In genomic region chr2:102110596-102111334, GRCh38 we compare ENCODE assay signal across 21 cellular contexts. TPM values are rescaled to one million over a fixed set of nuclear protein-coding genes. Genes with fewer than 3 reads are reported as not detected.
DNase-seq lines count a peak whose midpoint lies in the region; ATAC-seq and TF ChIP-seq lines count a peak whose summit lies in the region.
"Had no signal": no experiment of that assay in that cellular context is flagged by ENCODE, and none has a peak within 500 bp of the region (broad histone marks: within the 10 kb centered on the region; RNA-seq: fewer than 3 reads in every experiment).

No MANE protein-coding gene starts in this region.

- no peaks in the 10 kb centered on the region for H3K36me3 Mint-ChIP-seq in activated CD8-positive, alpha-beta T cell treated with anti-CD3 and anti-CD28 coated beads for 36 hours (ENCODE audit: low read depth)
- H3K36me3 Mint-ChIP-seq in activated CD8-positive, alpha-beta T cell treated with anti-CD3 and anti-CD28 coated beads, Interleukin-2, amount 10 ng/mL, durations not matched to agents 7 days and 5 days (ENCODE audit: low read depth) = no peaks in the 10 kb centered on the region
- H3K36me3 Mint-ChIP-seq in immature natural killer cell = no peaks in the 10 kb centered on the region
- H3K36me3 Mint-ChIP-seq: memory B cell had no signal

- TF ChIP-seq CTCF in activated CD8-positive, alpha-beta T cell treated with anti-CD3 and anti-CD28 coated beads for 36 hours (IDR thresholded peaks at IDR 0.05) = no peak
- TF ChIP-seq CTCF in VCaP (conservative IDR thresholded peaks at IDR 0.05) (no peak), liver (IDR thresholded peaks at IDR 0.05; ENCODE audit: low read depth, low read length, missing input control) (no peak)

- intact Hi-C loops in activated CD8-positive, alpha-beta T cell treated with anti-CD3 and anti-CD28 coated beads for 36 hours (cut with micrococcal nuclease) = no loop called here

- peaks cover 8 to 65% (median 55%) of the 10 kb centered on the region in 4 donors for H3K4me1 ChIP-seq in liver (ENCODE audit: control insufficient read depth in 4 of 4, insufficient read depth in 4 of 4, low read length in 3 of 4)

- 42% methylated on average over 13 of the region's 13 CpGs for WGBS in liver

- POLR2A ChIA-PET in activated CD8-positive, alpha-beta T cell treated with anti-CD3 and anti-CD28 coated beads for 36 hours (lab: Charles Lee) = interaction anchor here (0.6 to 1.0 kb wide), 4 partner anchors 10 to 343 kb away, joined by 3 read pairs; no protein-coding TSS in a partner anchor
- POLR2A ChIA-PET in activated CD8-positive, alpha-beta T cell treated with anti-CD3 and anti-CD28 coated beads, Interleukin-2, amount 10 ng/mL, durations not matched to agents 7 days and 5 days (lab: Charles Lee) = no interaction called here

- DNase-seq in activated CD8-positive, alpha-beta T cell treated with anti-CD3 and anti-CD28 coated beads for 36 hours = peak; percentile 23
- no peak for DNase-seq in activated CD8-positive, alpha-beta T cell treated with anti-CD3 and anti-CD28 coated beads, Interleukin-2, amount 10 ng/mL, durations not matched to agents 7 days and 5 days
- DNase-seq in stimulated activated naive CD8-positive, alpha-beta T cell treated with anti-CD3 and anti-CD28 coated beads, Interleukin-15, amount 100 ng/mL, for 72 hours = peak; percentile 8 to 44
- DNase-seq in putamen (ENCODE audit: low spot score) (no peak), immature natural killer cell (no peak)
- DNase-seq: amygdala; CD4-positive, alpha-beta T cell; EL; NCI-H187 treated with DMSO at 0.1 percent for 48 hours; NCI-H526 treated with DMSO at 0.1 percent for 48 hours; sigmoid colon; stimulated activated CD4-positive, alpha-beta T cell treated with anti-CD3 and anti-CD28 coated beads, Interleukin-4, amount 100 ng/mL, for 24 hours; transverse colon had no signal

- H3K9me3 Mint-ChIP-seq in activated CD8-positive, alpha-beta T cell treated with anti-CD3 and anti-CD28 coated beads for 36 hours = no peaks in the 10 kb centered on the region
- no peaks in the 10 kb centered on the region for H3K9me3 Mint-ChIP-seq in activated CD8-positive, alpha-beta T cell treated with anti-CD3 and anti-CD28 coated beads, Interleukin-2, amount 10 ng/mL, durations not matched to agents 7 days and 5 days (ENCODE audit: insufficient read depth)
- peaks cover 9 to 18% of the 10 kb centered on the region in 2 donors for H3K9me3 Mint-ChIP-seq in stimulated activated naive CD8-positive, alpha-beta T cell treated with anti-CD3 and anti-CD28 coated beads, Interleukin-15, amount 100 ng/mL, for 72 hours
- H3K9me3 Mint-ChIP-seq in immature natural killer cell = no peaks in the 10 kb centered on the region
- H3K9me3 Mint-ChIP-seq: CD4-positive, alpha-beta T cell; memory B cell had no signal

- H3K27ac Mint-ChIP-seq in activated CD8-positive, alpha-beta T cell treated with anti-CD3 and anti-CD28 coated beads for 36 hours = no peak overlapping the region
- no peak overlapping the region for H3K27ac Mint-ChIP-seq in activated CD8-positive, alpha-beta T cell treated with anti-CD3 and anti-CD28 coated beads, Interleukin-2, amount 10 ng/mL, durations not matched to agents 7 days and 5 days
- H3K27ac Mint-ChIP-seq in stimulated activated naive CD8-positive, alpha-beta T cell treated with anti-CD3 and anti-CD28 coated beads, Interleukin-15, amount 100 ng/mL, for 72 hours = no peak overlapping the region
- no peak overlapping the region for H3K27ac Mint-ChIP-seq in immature natural killer cell
- H3K27ac Mint-ChIP-seq: CD4-positive, alpha-beta T cell; memory B cell had no signal

- ATAC-seq in activated CD8-positive, alpha-beta T cell treated with anti-CD3 and anti-CD28 coated beads for 36 hours = peak; percentile 57
- ATAC-seq in activated CD8-positive, alpha-beta T cell treated with anti-CD3 and anti-CD28 coated beads, Interleukin-2, amount 10 ng/mL, durations not matched to agents 7 days and 5 days = no peak
- peak; percentile 88 for ATAC-seq in stimulated activated naive CD8-positive, alpha-beta T cell treated with anti-CD3 and anti-CD28 coated beads, Interleukin-15, amount 100 ng/mL, for 72 hours
- no peak for ATAC-seq in GM21786 (IDR thresholded peaks at IDR 0.05; ENCODE audit: unreplicated experiment)
- ATAC-seq: A549, Panc1 had no signal

- CTCF ChIA-PET in activated CD8-positive, alpha-beta T cell treated with anti-CD3 and anti-CD28 coated beads for 36 hours (lab: Charles Lee) = interaction anchor here (2.0 to 2.2 kb wide), 2 partner anchors 91 to 130 kb away, joined by 5 to 6 read pairs; no protein-coding TSS in a partner anchor
- CTCF ChIA-PET in activated CD8-positive, alpha-beta T cell treated with anti-CD3 and anti-CD28 coated beads, Interleukin-2, amount 10 ng/mL, durations not matched to agents 7 days and 5 days (lab: Charles Lee) = no interaction called here

- no peak overlapping the region for H3K4me3 Mint-ChIP-seq in activated CD8-positive, alpha-beta T cell treated with anti-CD3 and anti-CD28 coated beads for 36 hours
- no peak overlapping the region for H3K4me3 Mint-ChIP-seq in activated CD8-positive, alpha-beta T cell treated with anti-CD3 and anti-CD28 coated beads, Interleukin-2, amount 10 ng/mL, durations not matched to agents 7 days and 5 days
- no peak overlapping the region for H3K4me3 Mint-ChIP-seq in stimulated activated naive CD8-positive, alpha-beta T cell treated with anti-CD3 and anti-CD28 coated beads, Interleukin-15, amount 100 ng/mL, for 72 hours
- no peak overlapping the region for H3K4me3 Mint-ChIP-seq in immature natural killer cell
- H3K4me3 Mint-ChIP-seq: CD4-positive, alpha-beta T cell; memory B cell had no signal

- H3K27ac ChIP-seq in VCaP = peak overlapping the region; percentile 36
- peak overlapping the region; percentile 75 to 80 for H3K27ac ChIP-seq in liver (ENCODE audit: low read depth in 1 of 2, low read length in 2 of 2)
- H3K27ac ChIP-seq: epithelial cell of prostate, neutrophil, sigmoid colon, transverse colon had no signal

- peaks cover 36% of the 10 kb centered on the region for H3K4me1 Mint-ChIP-seq in activated CD8-positive, alpha-beta T cell treated with anti-CD3 and anti-CD28 coated beads for 36 hours (ENCODE audit: low read depth)
- peaks cover 2% of the 10 kb centered on the region for H3K4me1 Mint-ChIP-seq in activated CD8-positive, alpha-beta T cell treated with anti-CD3 and anti-CD28 coated beads, Interleukin-2, amount 10 ng/mL, durations not matched to agents 7 days and 5 days (ENCODE audit: low read depth)
- peaks cover 41% of the 10 kb centered on the region for H3K4me1 Mint-ChIP-seq in stimulated activated naive CD8-positive, alpha-beta T cell treated with anti-CD3 and anti-CD28 coated beads, Interleukin-15, amount 100 ng/mL, for 72 hours
- no peaks in the 10 kb centered on the region for H3K4me1 Mint-ChIP-seq in immature natural killer cell
- H3K4me1 Mint-ChIP-seq: memory B cell had no signal

- H3K9me3 ChIP-seq in liver (ENCODE audit: control insufficient read depth in 4 of 4, low read length in 3 of 4) = no peaks in the 10 kb centered on the region
- H3K9me3 ChIP-seq: A549, neutrophil, sigmoid colon, transverse colon had no signal

- peaks cover 5% of the 10 kb centered on the region for H3K27me3 Mint-ChIP-seq in activated CD8-positive, alpha-beta T cell treated with anti-CD3 and anti-CD28 coated beads for 36 hours
- H3K27me3 Mint-ChIP-seq in activated CD8-positive, alpha-beta T cell treated with anti-CD3 and anti-CD28 coated beads, Interleukin-2, amount 10 ng/mL, durations not matched to agents 7 days and 5 days (ENCODE audit: low read depth) = peaks cover 10% of the 10 kb centered on the region
- H3K27me3 Mint-ChIP-seq in stimulated activated naive CD8-positive, alpha-beta T cell treated with anti-CD3 and anti-CD28 coated beads, Interleukin-15, amount 100 ng/mL, for 72 hours = peaks cover 11% of the 10 kb centered on the region
- H3K27me3 Mint-ChIP-seq in immature natural killer cell (ENCODE audit: low read depth in 3 of 3) = peaks cover 0 to 6% (median 1%) of the 10 kb centered on the region in 3 donors
- H3K27me3 Mint-ChIP-seq: CD4-positive, alpha-beta T cell had no signal

- peak overlapping the region in 2 of 3 donors; percentile 1 to 39 for H3K4me3 ChIP-seq in liver (ENCODE audit: low read depth in 1 of 3, low read length in 3 of 3)
- H3K4me3 ChIP-seq: A549, sigmoid colon, transverse colon had no signal

- peaks cover 0 to 1% (median 0%) of the 10 kb centered on the region in 4 donors for H3K36me3 ChIP-seq in liver (ENCODE audit: control insufficient read depth in 4 of 4, insufficient read depth in 3 of 4, low read depth in 1 of 4, low read length in 3 of 4)
- H3K36me3 ChIP-seq: neutrophil, sigmoid colon, transverse colon had no signal

- H3K27me3 ChIP-seq in liver (ENCODE audit: control insufficient read depth in 4 of 4, insufficient read depth in 4 of 4, low read length in 3 of 4) = no peaks in the 10 kb centered on the region
- H3K27me3 ChIP-seq: neutrophil, sigmoid colon, transverse colon had no signal

- TF ChIP-seq RAD21 in liver (IDR thresholded peaks at IDR 0.05) = peak; percentile 22 to 27

- H3K9ac ChIP-seq in liver (ENCODE audit: low read depth in 1 of 2, low read length in 2 of 2) = peak overlapping the region in 1 of 2 donors; percentile 64

TF ChIP-seq in liver, 16 proteins besides CTCF, POLR2A, EP300 and RAD21 (continues in another document):
- TF ChIP-seq SP1 (IDR thresholded peaks at IDR 0.05) = no peak
- TF ChIP-seq TAF1 (conservative IDR thresholded peaks at IDR 0.05) = no peak
- TF ChIP-seq RXRA (IDR thresholded peaks at IDR 0.05) = peak in 1 of 2 donors; percentile 20
- TF ChIP-seq GABPA (IDR thresholded peaks at IDR 0.05 in 1 of 2, conservative IDR thresholded peaks at IDR 0.05 in 1 of 2) = no peak
- no peak for TF ChIP-seq MAX (IDR thresholded peaks at IDR 0.05)
- no peak for TF ChIP-seq HNF4A (conservative IDR thresholded peaks at IDR 0.05)
- TF ChIP-seq ATF3 (IDR thresholded peaks at IDR 0.05) = no peak

RNA-seq across cellular contexts. Expression of gene IL1R1, which starts 31.8 kb away (rescaled TPM):
- total RNA-seq in activated CD8-positive, alpha-beta T cell treated with anti-CD3 and anti-CD28 coated beads for 36 hours = under 1 TPM; 0.63 to 0.68 TPM
- total RNA-seq in activated CD8-positive, alpha-beta T cell treated with anti-CD3 and anti-CD28 coated beads, Interleukin-2, amount 10 ng/mL, durations not matched to agents 7 days and 5 days = not detected
- total RNA-seq in liver = 10 to 100 TPM; 20.7 to 49.3 TPM
- polyA plus RNA-seq in liver = 10 to 100 TPM; 14.0 to 38.2 TPM
- 1 to 10 TPM in 1 of 3 donors, under 1 TPM in 1, not detected in 1; 0.96 to 4.0 TPM for polyA plus RNA-seq in immature natural killer cell

Comparison
In these comparisons a context has a peak if more than half of its experiments do, and no peak if none do; other contexts are left out.
1. ATAC-seq: peak in activated CD8-positive, alpha-beta T cell treated with anti-CD3 and anti-CD28 coated beads for 36 hours (single experiment) and stimulated activated naive CD8-positive, alpha-beta T cell treated with anti-CD3 and anti-CD28 coated beads, Interleukin-15, amount 100 ng/mL, for 72 hours (single experiment); none in activated CD8-positive, alpha-beta T cell treated with anti-CD3 and anti-CD28 coated beads, Interleukin-2, amount 10 ng/mL, durations not matched to agents 7 days and 5 days (single experiment) and GM21786 (single experiment).
2. DNase-seq: peak in activated CD8-positive, alpha-beta T cell treated with anti-CD3 and anti-CD28 coated beads for 36 hours (single experiment) and stimulated activated naive CD8-positive, alpha-beta T cell treated with anti-CD3 and anti-CD28 coated beads, Interleukin-15, amount 100 ng/mL, for 72 hours (2 of 2); none in activated CD8-positive, alpha-beta T cell treated with anti-CD3 and anti-CD28 coated beads, Interleukin-2, amount 10 ng/mL, durations not matched to agents 7 days and 5 days (single experiment), putamen (single experiment) and immature natural killer cell (0 of 3).
3. RNA of gene IL1R1, which starts 31.8 kb away (total RNA-seq): 20.7 to 49.3 TPM in liver; 0.63 to 0.68 TPM in activated CD8-positive, alpha-beta T cell treated with anti-CD3 and anti-CD28 coated beads for 36 hours and not detected in activated CD8-positive, alpha-beta T cell treated with anti-CD3 and anti-CD28 coated beads, Interleukin-2, amount 10 ng/mL, durations not matched to agents 7 days and 5 days; every median in the first group is over 10 times any median in the second.